1 cellular context compared by ENCODE assay signal in the genomic region with DNA sequence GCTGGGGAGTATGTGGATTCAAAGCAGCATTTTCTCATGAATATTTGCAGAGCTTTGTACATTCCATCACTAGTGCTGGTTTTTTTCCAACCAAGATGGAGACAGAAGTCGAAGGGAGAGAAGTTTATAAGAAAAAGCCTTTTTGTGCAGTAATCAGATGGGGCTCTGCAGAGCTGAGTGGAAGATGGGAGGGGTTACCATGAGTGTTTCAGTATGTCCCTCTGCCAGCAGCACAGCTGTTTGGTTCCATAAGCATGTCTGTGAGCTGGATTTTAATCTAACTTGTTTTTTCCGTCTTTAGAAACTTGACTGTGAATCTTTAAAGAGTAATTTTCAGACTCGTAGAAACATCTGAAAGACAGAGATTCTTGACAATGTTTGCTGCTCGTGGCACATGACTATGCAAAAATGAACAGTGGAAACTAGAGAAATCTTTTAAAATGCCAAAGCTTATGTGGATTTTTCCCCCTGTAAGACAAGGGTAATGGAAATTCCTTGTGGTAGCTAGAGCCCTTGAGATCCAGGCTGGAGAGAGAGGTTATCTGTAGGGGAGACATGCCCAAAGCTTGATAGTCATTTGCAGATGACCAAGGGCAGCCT.
TF ChIP-seq lines count a peak whose summit lies in the region.

No MANE protein-coding gene starts in this region.

TF ChIP-seq in IMR-90, 13 proteins besides CTCF, POLR2A, EP300 and RAD21:
- no peak for TF ChIP-seq SMC3 (IDR thresholded peaks at IDR 0.05; ENCODE audit: low read depth, low read length)
- TF ChIP-seq MAZ (IDR thresholded peaks at IDR 0.05; ENCODE audit: borderline replicate concordance, low read depth, low read length) = no peak
- no peak for TF ChIP-seq BHLHE40 (IDR thresholded peaks at IDR 0.05; ENCODE audit: low read depth, low read length)
- TF ChIP-seq USF2 (IDR thresholded peaks at IDR 0.05; ENCODE audit: low read depth, low read length) = no peak
- no peak for TF ChIP-seq MXI1 (IDR thresholded peaks at IDR 0.05; ENCODE audit: borderline replicate concordance, low read depth, low read length)
- TF ChIP-seq MAFK (IDR thresholded peaks at IDR 0.05; ENCODE audit: low read depth, low read length) = no peak
- TF ChIP-seq RCOR1 (IDR thresholded peaks at IDR 0.05; ENCODE audit: insufficient replicate concordance, low read length) = no peak
- TF ChIP-seq CEBPB (IDR thresholded peaks at IDR 0.05; ENCODE audit: low read depth, low read length) = no peak
- no peak for TF ChIP-seq RFX5 (IDR thresholded peaks at IDR 0.05; ENCODE audit: low read depth, low read length)
- TF ChIP-seq FOS (IDR thresholded peaks at IDR 0.05; ENCODE audit: low read depth, low read length) = no peak
- TF ChIP-seq NFE2L2 (IDR thresholded peaks at IDR 0.05; ENCODE audit: low read depth, low read length) = no peak
